In genomic region chr1:148373236-148373935, GRCh38 we compare ENCODE assay signal across 16 cellular contexts.
DNase-seq lines count a peak whose midpoint lies in the region; ATAC-seq and TF ChIP-seq lines count a peak whose summit lies in the region.
"Had no signal": no experiment of that assay in that cellular context is flagged by ENCODE, and none has a peak within 500 bp of the region (broad histone marks: within the 10 kb centered on the region; RNA-seq: fewer than 3 reads in every experiment).

No MANE protein-coding gene starts in this region.

- H3K9me3 Mint-ChIP-seq in activated CD8-positive, alpha-beta memory T cell treated with anti-CD3 and anti-CD28 coated beads, Interleukin-2, amount 10 ng/mL, durations not matched to agents 7 days and 5 days (ENCODE audit: low read depth), result no peaks in the 10 kb centered on the region
- no peaks in the 10 kb centered on the region for H3K9me3 Mint-ChIP-seq in WTC11
- H3K9me3 Mint-ChIP-seq in effector memory CD8-positive, alpha-beta T cell, result no peaks in the 10 kb centered on the region
- no peaks in the 10 kb centered on the region for H3K9me3 Mint-ChIP-seq in stimulated activated memory B cell treated with anti-CD40 and anti-IgM and Interleukin-4, amounts not matched to agents 10 μg/mL and 1 μg/mL and 100 μg/mL, for 72 hours
- H3K9me3 Mint-ChIP-seq: neural crest cell had no signal

- no peak for DNase-seq in activated CD8-positive, alpha-beta memory T cell treated with anti-CD3 and anti-CD28 coated beads, Interleukin-2, amount 10 ng/mL, durations not matched to agents 7 days and 5 days
- no peak for DNase-seq in activated CD8-positive, alpha-beta memory T cell treated with anti-CD3 and anti-CD28 coated beads for 24 hours
- no peak for DNase-seq in WTC11 (ENCODE audit: low spot score)
- no peak for DNase-seq in effector memory CD8-positive, alpha-beta T cell
- no peak for DNase-seq in OCI-M2 (lab: John Stamatoyannopoulos, UW; ENCODE audit: unreplicated experiment)
- DNase-seq: ACHN, cerebellar nuclear complex, DMS153, NCI-H1092 treated with DMSO at 0.1 percent for 48 hours, NCI-H2227 treated with DMSO at 0.1 percent for 48 hours, sigmoid colon, testis had no signal

- TF ChIP-seq CTCF in WTC11 (IDR thresholded peaks at IDR 0.05), result no peak

- H3K27me3 Mint-ChIP-seq in activated CD8-positive, alpha-beta memory T cell treated with anti-CD3 and anti-CD28 coated beads, Interleukin-2, amount 10 ng/mL, durations not matched to agents 7 days and 5 days, result peaks cover 8% of the 10 kb centered on the region
- H3K27me3 Mint-ChIP-seq in WTC11 (ENCODE audit: low read depth), result no peaks in the 10 kb centered on the region; the same call in 1 of the 2 replicates
- H3K27me3 Mint-ChIP-seq in effector memory CD8-positive, alpha-beta T cell, result no peaks in the 10 kb centered on the region
- no peaks in the 10 kb centered on the region for H3K27me3 Mint-ChIP-seq in stimulated activated memory B cell treated with anti-CD40 and anti-IgM and Interleukin-4, amounts not matched to agents 10 μg/mL and 1 μg/mL and 100 μg/mL, for 72 hours

- H3K4me1 Mint-ChIP-seq in activated CD8-positive, alpha-beta memory T cell treated with anti-CD3 and anti-CD28 coated beads, Interleukin-2, amount 10 ng/mL, durations not matched to agents 7 days and 5 days, result peaks cover 39% of the 10 kb centered on the region
- H3K4me1 Mint-ChIP-seq in WTC11, result peaks cover 13% of the 10 kb centered on the region
- peaks cover 20 to 26% of the 10 kb centered on the region in 2 donors for H3K4me1 Mint-ChIP-seq in effector memory CD8-positive, alpha-beta T cell (ENCODE audit: low read depth in 2 of 2)
- peaks cover 27% of the 10 kb centered on the region for H3K4me1 Mint-ChIP-seq in stimulated activated memory B cell treated with anti-CD40 and anti-IgM and Interleukin-4, amounts not matched to agents 10 μg/mL and 1 μg/mL and 100 μg/mL, for 72 hours

- no peaks in the 10 kb centered on the region for H3K36me3 Mint-ChIP-seq in activated CD8-positive, alpha-beta memory T cell treated with anti-CD3 and anti-CD28 coated beads, Interleukin-2, amount 10 ng/mL, durations not matched to agents 7 days and 5 days
- H3K36me3 Mint-ChIP-seq in WTC11, result no peaks in the 10 kb centered on the region
- peaks cover 9% of the 10 kb centered on the region for H3K36me3 Mint-ChIP-seq in effector memory CD8-positive, alpha-beta T cell (ENCODE audit: insufficient read depth)
- no peaks in the 10 kb centered on the region for H3K36me3 Mint-ChIP-seq in stimulated activated memory B cell treated with anti-CD40 and anti-IgM and Interleukin-4, amounts not matched to agents 10 μg/mL and 1 μg/mL and 100 μg/mL, for 72 hours

- CTCF ChIA-PET in activated CD8-positive, alpha-beta memory T cell treated with anti-CD3 and anti-CD28 coated beads, Interleukin-2, amount 10 ng/mL, durations not matched to agents 7 days and 5 days (lab: Charles Lee), result interaction anchor here (1.0 to 2.4 kb wide), 8 partner anchors 10 to 150 kb away, joined by 3 to 8 read pairs (median 3); no protein-coding TSS in a partner anchor
- CTCF ChIA-PET in WTC11 (lab: Charles Lee), result interaction anchor here (0.7 to 1.3 kb wide), 2 partner anchors 11 to 15 kb away, joined by 3 to 5 read pairs; no protein-coding TSS in a partner anchor

- ATAC-seq in activated CD8-positive, alpha-beta memory T cell treated with anti-CD3 and anti-CD28 coated beads, Interleukin-2, amount 10 ng/mL, durations not matched to agents 7 days and 5 days, result peak; percentile 54
- ATAC-seq in WTC11, result no peak
- peak; percentile 38 for ATAC-seq in effector memory CD8-positive, alpha-beta T cell (replicated peaks)
- ATAC-seq in stimulated activated memory B cell treated with anti-CD40 and anti-IgM and Interleukin-4, amounts not matched to agents 10 μg/mL and 1 μg/mL and 100 μg/mL, for 72 hours, result no peak
- ATAC-seq in GM19452 (IDR thresholded peaks at IDR 0.05; ENCODE audit: unreplicated experiment), result no peak
- no peak for ATAC-seq in GM19397 (IDR thresholded peaks at IDR 0.05; ENCODE audit: unreplicated experiment)

- peak overlapping the region; percentile 52 for H3K4me3 Mint-ChIP-seq in activated CD8-positive, alpha-beta memory T cell treated with anti-CD3 and anti-CD28 coated beads, Interleukin-2, amount 10 ng/mL, durations not matched to agents 7 days and 5 days
- H3K4me3 Mint-ChIP-seq in WTC11, result no peak overlapping the region
- peak overlapping the region; percentile 70 to 73 for H3K4me3 Mint-ChIP-seq in effector memory CD8-positive, alpha-beta T cell
- H3K4me3 Mint-ChIP-seq in stimulated activated memory B cell treated with anti-CD40 and anti-IgM and Interleukin-4, amounts not matched to agents 10 μg/mL and 1 μg/mL and 100 μg/mL, for 72 hours, result no peak overlapping the region
- H3K4me3 Mint-ChIP-seq: neural crest cell had no signal

- POLR2A ChIA-PET in WTC11 (lab: Charles Lee), result no interaction called here

- peak overlapping the region; percentile 96 for H3K27ac Mint-ChIP-seq in activated CD8-positive, alpha-beta memory T cell treated with anti-CD3 and anti-CD28 coated beads, Interleukin-2, amount 10 ng/mL, durations not matched to agents 7 days and 5 days
- H3K27ac Mint-ChIP-seq in WTC11, result peak overlapping the region; percentile 71; the same call in 1 of the 2 replicates
- peak overlapping the region; percentile 88 to 91 for H3K27ac Mint-ChIP-seq in effector memory CD8-positive, alpha-beta T cell
- peak overlapping the region; percentile 57 for H3K27ac Mint-ChIP-seq in stimulated activated memory B cell treated with anti-CD40 and anti-IgM and Interleukin-4, amounts not matched to agents 10 μg/mL and 1 μg/mL and 100 μg/mL, for 72 hours

TF ChIP-seq in WTC11, 78 proteins besides CTCF, POLR2A, EP300 and RAD21:
- no peak for TF ChIP-seq ZNF232 (CRISPR knock-in tag; IDR thresholded peaks at IDR 0.05)

Comparison
In these comparisons a context has a peak if more than half of its experiments do, and no peak if none do; other contexts are left out.
1. ATAC-seq: peak in activated CD8-positive, alpha-beta memory T cell treated with anti-CD3 and anti-CD28 coated beads, Interleukin-2, amount 10 ng/mL, durations not matched to agents 7 days and 5 days (single experiment) and effector memory CD8-positive, alpha-beta T cell (single experiment); none in WTC11 (single experiment), stimulated activated memory B cell treated with anti-CD40 and anti-IgM and Interleukin-4, amounts not matched to agents 10 μg/mL and 1 μg/mL and 100 μg/mL, for 72 hours (single experiment), GM19452 (single experiment) and GM19397 (single experiment).
2. H3K4me3 Mint-ChIP-seq: peak in activated CD8-positive, alpha-beta memory T cell treated with anti-CD3 and anti-CD28 coated beads, Interleukin-2, amount 10 ng/mL, durations not matched to agents 7 days and 5 days (single experiment) and effector memory CD8-positive, alpha-beta T cell (2 of 2); none in WTC11 (single experiment) and stimulated activated memory B cell treated with anti-CD40 and anti-IgM and Interleukin-4, amounts not matched to agents 10 μg/mL and 1 μg/mL and 100 μg/mL, for 72 hours (single experiment).
3. Peak in every context shown above with its lines, with median percentiles within 50 percentile points of each other: H3K27ac Mint-ChIP-seq.